10 cellular contexts compared by ENCODE assay signal in the genomic region with DNA sequence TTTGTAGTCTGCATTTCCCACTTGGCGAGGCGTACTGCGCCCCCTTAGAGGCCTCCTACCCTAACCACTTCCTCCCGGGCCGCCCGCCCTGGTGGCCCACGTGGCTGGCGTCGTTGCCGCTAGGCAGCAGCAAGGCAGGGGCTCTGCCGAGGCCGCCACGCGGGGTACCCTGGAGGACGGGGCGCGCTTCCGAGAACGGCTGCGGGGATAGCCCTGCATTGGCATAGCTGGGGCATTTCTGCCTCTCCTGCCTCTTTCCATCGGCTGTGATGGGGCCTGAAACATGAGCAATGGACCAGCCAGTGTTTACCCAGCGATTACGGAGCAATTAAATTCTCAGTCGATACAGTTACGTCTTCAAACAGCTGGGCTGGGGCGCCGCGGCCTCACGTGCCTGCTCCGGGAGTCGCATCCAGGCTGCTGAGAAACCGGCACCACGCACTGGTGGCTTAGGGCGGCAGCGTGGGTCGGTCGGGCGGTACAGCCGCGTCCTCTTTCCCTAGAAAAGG. TPM values are rescaled to one million over a fixed set of nuclear protein-coding genes. Genes with fewer than 3 reads are reported as not detected.
DNase-seq lines count a peak whose midpoint lies in the region; ATAC-seq and TF ChIP-seq lines count a peak whose summit lies in the region.
"Had no signal": no experiment of that assay in that cellular context is flagged by ENCODE, and none has a peak within 500 bp of the region (broad histone marks: within the 10 kb centered on the region; RNA-seq: fewer than 3 reads in every experiment).

No MANE protein-coding gene starts in this region.

- intact Hi-C loops in sigmoid colon (cut with DNase I), result no loop called here

- 15 to 42% methylated on average over 40 of the region's 40 CpGs for WGBS in sigmoid colon, 2 donors

- no peak overlapping the region for H3K27ac ChIP-seq in sigmoid colon
- H3K27ac ChIP-seq: epithelial cell of prostate had no signal

- no peaks in the 10 kb centered on the region for H3K9me3 ChIP-seq in sigmoid colon

- TF ChIP-seq EP300 in sigmoid colon (IDR thresholded peaks at IDR 0.05), result no peak

- no peaks in the 10 kb centered on the region for H3K36me3 Mint-ChIP-seq in activated naive CD8-positive, alpha-beta T cell treated with anti-CD3 and anti-CD28 coated beads for 36 hours
- H3K36me3 Mint-ChIP-seq: activated naive CD4-positive, alpha-beta T cell treated with anti-CD3 and anti-CD28 coated beads, Interleukin-2, amount 50 U/mL, for 24 hours had no signal

- TF ChIP-seq CTCF in sigmoid colon (IDR thresholded peaks at IDR 0.05), result no peak

- H3K36me3 ChIP-seq in sigmoid colon, result no peaks in the 10 kb centered on the region

- DNase-seq in activated effector memory CD4-positive, alpha-beta T cell treated with anti-CD3 and anti-CD28 coated beads, Interleukin-2, amount 50 U/mL, for 16 hours, result peak; percentile 54
- no peak for DNase-seq in activated effector memory CD4-positive, alpha-beta T cell treated with Interleukin-2 at 50 U/mL for 16 hours
- DNase-seq in NCI-H2107 treated with DMSO at 0.1 percent for 48 hours (lab: John Stamatoyannopoulos, UW; ENCODE audit: unreplicated experiment) (peak; percentile 92), sigmoid colon (peak; percentile 49), OCI-M1 (lab: John Stamatoyannopoulos, UW) (no peak), Ammon's horn (ENCODE audit: low spot score) (no peak)
- peak; percentile 50 for DNase-seq in activated naive CD8-positive, alpha-beta T cell treated with anti-CD3 and anti-CD28 coated beads for 36 hours

- H3K4me1 ChIP-seq in sigmoid colon, result no peaks in the 10 kb centered on the region

- no peak overlapping the region for H3K27ac Mint-ChIP-seq in activated naive CD8-positive, alpha-beta T cell treated with anti-CD3 and anti-CD28 coated beads for 36 hours
- H3K27ac Mint-ChIP-seq: activated naive CD4-positive, alpha-beta T cell treated with anti-CD3 and anti-CD28 coated beads, Interleukin-2, amount 50 U/mL, for 24 hours had no signal

- H3K4me3 ChIP-seq in sigmoid colon, result no peak overlapping the region

- H3K27me3 ChIP-seq in sigmoid colon, result peaks cover 11 to 65% (median 37%) of the 10 kb centered on the region in 3 donors

- no peaks in the 10 kb centered on the region for H3K9me3 Mint-ChIP-seq in activated naive CD8-positive, alpha-beta T cell treated with anti-CD3 and anti-CD28 coated beads for 36 hours
- H3K9me3 Mint-ChIP-seq: activated naive CD4-positive, alpha-beta T cell treated with anti-CD3 and anti-CD28 coated beads, Interleukin-2, amount 50 U/mL, for 24 hours had no signal

- ATAC-seq in GM21526 (IDR thresholded peaks at IDR 0.05; ENCODE audit: low FRiP score, unreplicated experiment), result no peak

- H3K4me3 Mint-ChIP-seq in activated naive CD8-positive, alpha-beta T cell treated with anti-CD3 and anti-CD28 coated beads for 36 hours, result no peak overlapping the region
- H3K4me3 Mint-ChIP-seq: activated naive CD4-positive, alpha-beta T cell treated with anti-CD3 and anti-CD28 coated beads, Interleukin-2, amount 50 U/mL, for 24 hours had no signal

- H3K27me3 Mint-ChIP-seq in activated naive CD8-positive, alpha-beta T cell treated with anti-CD3 and anti-CD28 coated beads for 36 hours, result peaks cover 4% of the 10 kb centered on the region

- TF ChIP-seq POLR2A in sigmoid colon (IDR thresholded peaks at IDR 0.05), result no peak

- peaks cover 12% of the 10 kb centered on the region for H3K4me1 Mint-ChIP-seq in activated naive CD8-positive, alpha-beta T cell treated with anti-CD3 and anti-CD28 coated beads for 36 hours

RNA-seq across cellular contexts. Expression of a gene that starts 38.1 kb away (rescaled TPM):
- total RNA-seq in activated naive CD8-positive, alpha-beta T cell treated with anti-CD3 and anti-CD28 coated beads for 36 hours, result 1 to 10 TPM; 3.2 to 3.6 TPM
- 1 to 10 TPM in 2 of 4 donors, under 1 TPM in 2; 0.33 to 2.2 (median 0.72) TPM for total RNA-seq in sigmoid colon
- under 1 TPM in 2 of 3 donors, not detected in 1; under 0.01 to 0.73 TPM for polyA plus RNA-seq in sigmoid colon

Comparison
In these comparisons a context has a peak if more than half of its experiments do, and no peak if none do; other contexts are left out.
1. DNase-seq: peak in activated effector memory CD4-positive, alpha-beta T cell treated with anti-CD3 and anti-CD28 coated beads, Interleukin-2, amount 50 U/mL, for 16 hours (single experiment), NCI-H2107 treated with DMSO at 0.1 percent for 48 hours (single experiment), activated naive CD8-positive, alpha-beta T cell treated with anti-CD3 and anti-CD28 coated beads for 36 hours (single experiment) and sigmoid colon (single experiment); none in activated effector memory CD4-positive, alpha-beta T cell treated with Interleukin-2 at 50 U/mL for 16 hours (single experiment), OCI-M1 (single experiment) and Ammon's horn (single experiment).